In genomic region chr9:89096807-89097206, GRCh38 we compare ENCODE assay signal across 26 cellular contexts.
DNase-seq lines count a peak whose midpoint lies in the region; ATAC-seq and TF ChIP-seq lines count a peak whose summit lies in the region.
"Had no signal": no experiment of that assay in that cellular context is flagged by ENCODE, and none has a peak within 500 bp of the region (broad histone marks: within the 10 kb centered on the region; RNA-seq: fewer than 3 reads in every experiment).

No MANE protein-coding gene starts in this region.

- TF ChIP-seq CTCF in C4-2B (conservative IDR thresholded peaks at IDR 0.05) (peak; percentile 19; the same call in 1 of the 2 replicates), HFF-Myc (IDR thresholded peaks at IDR 0.05; ENCODE audit: low read depth, low read length, missing control alignments) (peak; percentile 19), brain microvascular endothelial cell (IDR thresholded peaks at IDR 0.05; ENCODE audit: low read depth, low read length, missing control alignments) (peak; percentile 32), psoas muscle (IDR thresholded peaks at IDR 0.05) (no peak)

- H3K9me3 ChIP-seq in psoas muscle = no peaks in the 10 kb centered on the region

- intact Hi-C loops in psoas muscle (cut with DNase I) = no loop called here

- no peak overlapping the region for H3K27ac ChIP-seq in C4-2B
- no peak overlapping the region for H3K27ac ChIP-seq in brain microvascular endothelial cell
- H3K27ac ChIP-seq in psoas muscle = no peak overlapping the region
- H3K27ac ChIP-seq: epithelial cell of prostate, foreskin keratinocyte, left ventricle myocardium inferior had no signal

- no peaks in the 10 kb centered on the region for H3K27me3 ChIP-seq in brain microvascular endothelial cell (replicated peaks)
- no peaks in the 10 kb centered on the region for H3K27me3 ChIP-seq in psoas muscle (ENCODE audit: insufficient read depth in 3 of 3, low read length in 2 of 3)

- ATAC-seq in psoas muscle (no peak), GM18870 (IDR thresholded peaks at IDR 0.05; ENCODE audit: unreplicated experiment) (no peak)
- ATAC-seq: activated CD4-positive, CD25-positive, alpha-beta regulatory T cell treated with anti-CD3 and anti-CD28 coated beads, Interleukin-2, amount 50 U/mL, for 24 hours; activated CD8-positive, alpha-beta T cell treated with anti-CD3 and anti-CD28 coated beads for 36 hours; foreskin keratinocyte; naive thymus-derived CD4-positive, alpha-beta T cell; right cardiac atrium; Right ventricle myocardium inferior; stimulated activated memory B cell treated with anti-CD40 and anti-IgM and Interleukin-4, amounts not matched to agents 10 μg/mL and 1 μg/mL and 100 μg/mL, for 72 hours had no signal

- no peaks in the 10 kb centered on the region for H3K4me1 ChIP-seq in psoas muscle
- H3K4me1 ChIP-seq: foreskin keratinocyte had no signal

- no peak for DNase-seq in HFF-Myc (ENCODE audit: extremely low read depth, low read depth)
- no peak for DNase-seq in brain microvascular endothelial cell
- DNase-seq in iPS-NIHi7 (ENCODE audit: extremely low spot score) = peak; percentile 29
- no peak for DNase-seq in psoas muscle
- no peak for DNase-seq in DMS114 treated with DMSO at 0.1 percent for 48 hours (lab: John Stamatoyannopoulos, UW; ENCODE audit: unreplicated experiment)
- no peak for DNase-seq in NCI-H1105 treated with DMSO at 0.1 percent for 48 hours (lab: John Stamatoyannopoulos, UW)
- DNase-seq: activated CD8-positive, alpha-beta T cell treated with anti-CD3 and anti-CD28 coated beads for 36 hours; activated effector memory CD4-positive, alpha-beta T cell treated with Interleukin-2 at 50 U/mL for 16 hours; activated naive CD8-positive, alpha-beta T cell treated with anti-CD3 and anti-CD28 coated beads, Interleukin-2, amount 10 ng/mL, durations not matched to agents 7 days and 5 days; activated T-cell treated with anti-CD3 and anti-CD28 coated beads for 4 hours; CD4-positive, CD25-positive, alpha-beta regulatory T cell; foreskin keratinocyte; left ventricle myocardium inferior; naive thymus-derived CD4-positive, alpha-beta T cell; NCI-H1105; NCI-H2029 treated with DMSO at 0.1 percent for 48 hours; NCI-H82; OCI-M1; right cardiac atrium; stimulated activated CD4-positive, alpha-beta T cell treated with anti-CD3 and anti-CD28 coated beads, Interleukin-4, amount 100 ng/mL, for 1 hour had no signal

- H3K36me3 ChIP-seq in brain microvascular endothelial cell (replicated peaks) = peaks cover 2% of the 10 kb centered on the region
- H3K36me3 ChIP-seq in psoas muscle (ENCODE audit: insufficient read depth in 1 of 2, low read depth in 1 of 2) = no peaks in the 10 kb centered on the region
- H3K36me3 ChIP-seq: left ventricle myocardium inferior had no signal

- H3K4me3 ChIP-seq in HFF-Myc (replicated peaks; ENCODE audit: low read depth, low read length) (no peak overlapping the region), brain microvascular endothelial cell (ENCODE audit: low read depth, low read length) (no peak overlapping the region), psoas muscle (no peak overlapping the region)
- H3K4me3 ChIP-seq: left ventricle myocardium inferior had no signal

- WGBS in psoas muscle, 3 donors = 83 to 91% (median 91%) methylated on average over 7 of the region's 7 CpGs

- in situ Hi-C loops in brain microvascular endothelial cell (cut with HindIII; ENCODE audit: low pct_ligation_motif_present, low sequenced_read_pairs) = no loop called here
